In the genomic region with DNA sequence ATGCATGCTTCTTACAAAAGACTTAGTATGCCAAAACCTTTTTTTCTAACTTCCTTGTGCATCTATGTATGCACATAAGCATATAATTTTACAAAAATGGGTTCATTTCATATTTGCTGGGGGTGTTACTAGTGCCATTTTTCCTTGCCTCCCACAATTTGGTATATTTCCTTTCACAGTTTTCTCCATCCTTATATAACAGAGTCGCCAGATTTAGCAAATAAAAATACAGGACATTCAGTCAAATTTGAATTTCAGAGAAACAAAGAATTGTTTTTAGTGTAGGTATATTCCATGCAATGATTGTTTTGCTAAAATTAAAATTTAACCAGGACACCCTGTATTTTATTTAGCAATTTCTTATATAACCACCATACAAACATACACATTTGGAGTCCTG, we compare ENCODE assay signal across 7 cellular contexts. TPM values are rescaled to one million over a fixed set of nuclear protein-coding genes. Genes with fewer than 3 reads are reported as not detected.
"Had no signal": no experiment of that assay in that cellular context is flagged by ENCODE, and none has a peak within 500 bp of the region (broad histone marks: within the 10 kb centered on the region; RNA-seq: fewer than 3 reads in every experiment).

No MANE protein-coding gene starts in this region.

- H3K4me3 ChIP-seq: K562 had no signal

- ATAC-seq: HepG2, K562 had no signal

- H3K27ac ChIP-seq: HL-60 had no signal

- FAIRE-seq: HepG2, HTR-8/SVneo, K562 had no signal

- DNase-seq: IMR-90, KBM-7 had no signal

RNA-seq across cellular contexts. Expression of a gene that starts 4.0 kb away (rescaled TPM):
- polyA plus RNA-seq: IgD-negative memory B cell, IMR-90, K562 had no signal

RNA-seq across cellular contexts. Expression of a gene that starts 58.8 kb away (rescaled TPM):
- polyA plus RNA-seq: IMR-90, K562 had no signal

RNA-seq across cellular contexts. Expression of a gene that starts 59.5 kb away (rescaled TPM):
- polyA plus RNA-seq: HepG2, IgD-negative memory B cell, IMR-90 had no signal
